8 cellular contexts compared by ENCODE assay signal in the genomic region with DNA sequence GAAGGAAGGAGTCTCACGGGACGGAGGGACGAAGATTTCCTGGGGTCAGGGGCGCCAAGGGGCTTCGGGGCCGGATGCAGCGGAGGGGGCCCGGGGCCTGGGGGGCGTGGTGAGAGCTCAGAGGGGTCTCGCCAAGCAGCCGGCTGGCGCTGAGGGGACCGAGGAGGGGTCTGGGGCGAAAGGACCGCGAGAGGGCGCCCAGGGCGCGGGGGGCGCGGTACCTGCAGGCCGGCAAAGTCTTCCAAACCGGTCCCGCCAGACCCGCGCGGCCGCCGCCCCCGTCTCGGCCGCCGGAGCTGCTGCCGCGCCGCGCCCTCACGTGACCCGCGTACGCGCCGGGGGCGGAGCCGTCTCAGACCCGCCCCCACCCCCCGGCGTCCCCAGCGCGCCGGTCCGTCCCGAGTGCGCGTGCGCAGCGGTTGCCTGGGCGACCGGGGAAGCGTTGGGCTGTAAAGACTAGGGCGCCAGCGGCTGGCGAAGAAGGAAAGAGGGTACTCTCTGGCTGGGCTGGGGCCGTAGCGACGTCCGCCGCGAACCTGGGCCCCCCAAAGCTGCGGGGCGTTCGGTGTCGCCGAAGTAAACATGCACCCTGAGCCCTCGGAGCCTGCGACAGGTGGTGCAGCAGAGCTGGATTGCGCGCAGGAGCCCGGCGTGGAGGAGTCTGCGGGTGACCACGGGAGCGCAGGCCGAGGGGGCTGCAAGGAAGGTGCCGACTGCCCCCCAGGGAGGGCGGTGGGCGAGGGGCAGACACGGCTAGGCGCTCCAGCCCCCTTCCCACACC. TPM values are rescaled to one million over a fixed set of nuclear protein-coding genes. Genes with fewer than 3 reads are reported as not detected.
DNase-seq lines count a peak whose midpoint lies in the region; TF ChIP-seq lines count a peak whose summit lies in the region.

DNAAF1 (plus strand) TSS at position 450 of the 781 bp plus-strand sequence; CDS start at position 583, 133 bp downstream.
HSDL1 (minus strand) TSS at position 319 of the 781 bp plus-strand sequence. CDS start 13,856 bp downstream, outside the sequence.

- DNase-seq in G401 (ENCODE audit: low spot score) (peak; percentile 88), GOT3 (lab: John Stamatoyannopoulos, UW) (peak; percentile 66), LHCN-M2 (ENCODE audit: low read depth) (peak; percentile 78), SK-N-DZ (ENCODE audit: low spot score) (peak; percentile 84), glutamatergic neuron (peak; percentile 97), osteoblast (ENCODE audit: insufficient read length, low spot score, missing footprints) (peak; percentile 99), testis (peak; percentile 93)
- DNase-seq in activated naive CD4-positive, alpha-beta T cell treated with anti-CD3 and anti-CD28 coated beads, Interleukin-2, amount 10 ng/mL, durations not matched to agents 7 days and 5 days, result peak; percentile 94

- no peaks in the 10 kb centered on the region for H3K9me3 Mint-ChIP-seq in activated naive CD4-positive, alpha-beta T cell treated with anti-CD3 and anti-CD28 coated beads, Interleukin-2, amount 10 ng/mL, durations not matched to agents 7 days and 5 days
- peaks cover 4% of the 10 kb centered on the region for H3K9me3 Mint-ChIP-seq in glutamatergic neuron (ENCODE audit: unreplicated experiment)

- TF ChIP-seq POLR2A in testis (IDR thresholded peaks at IDR 0.05), result no peak

- H2AFZ ChIP-seq in osteoblast (ENCODE audit: low read length), result peak within 1 kb of the TSS; percentile 94

- in situ Hi-C loops in G401 (cut with HindIII; ENCODE audit: low sequenced_read_pairs), result loop anchor here (10.0 kb wide), 1 partner anchor 60 kb away; no protein-coding TSS in a partner anchor

- H3K36me3 ChIP-seq in osteoblast (ENCODE audit: insufficient read depth, low read length), result no peaks in the 10 kb centered on the region
- no peaks in the 10 kb centered on the region for H3K36me3 ChIP-seq in testis (ENCODE audit: low read depth, missing control alignments)

- peak within 1 kb of the TSS; percentile 2 for H3K27ac ChIP-seq in osteoblast (ENCODE audit: low read depth, low read length)
- peak within 1 kb of the TSS; percentile 82 to 90 for H3K27ac ChIP-seq in testis

- H3K79me2 ChIP-seq in osteoblast (ENCODE audit: insufficient read depth, low read length), result peaks cover 39% of the 10 kb centered on the region

- H3K4me3 ChIP-seq in osteoblast (ENCODE audit: insufficient read depth, low read length) (peak within 1 kb of the TSS; percentile 90), testis (peak within 1 kb of the TSS; percentile 93 to 98)

- H3K4me1 Mint-ChIP-seq in activated naive CD4-positive, alpha-beta T cell treated with anti-CD3 and anti-CD28 coated beads, Interleukin-2, amount 10 ng/mL, durations not matched to agents 7 days and 5 days, result peaks cover 20% of the 10 kb centered on the region
- peaks cover 5% of the 10 kb centered on the region for H3K4me1 Mint-ChIP-seq in glutamatergic neuron (ENCODE audit: low read depth, unreplicated experiment)

- peaks cover 32% of the 10 kb centered on the region for H3K27me3 Mint-ChIP-seq in activated naive CD4-positive, alpha-beta T cell treated with anti-CD3 and anti-CD28 coated beads, Interleukin-2, amount 10 ng/mL, durations not matched to agents 7 days and 5 days
- H3K27me3 Mint-ChIP-seq in glutamatergic neuron (ENCODE audit: unreplicated experiment), result peaks cover 5% of the 10 kb centered on the region

- CTCF ChIA-PET in activated naive CD4-positive, alpha-beta T cell treated with anti-CD3 and anti-CD28 coated beads, Interleukin-2, amount 10 ng/mL, durations not matched to agents 7 days and 5 days (lab: Charles Lee), result interaction anchor here (1.0 kb wide), 1 partner anchor 31 kb away, joined by 3 read pairs; no protein-coding TSS in a partner anchor

- peak within 1 kb of the TSS; percentile 95 for H3K4me3 Mint-ChIP-seq in activated naive CD4-positive, alpha-beta T cell treated with anti-CD3 and anti-CD28 coated beads, Interleukin-2, amount 10 ng/mL, durations not matched to agents 7 days and 5 days
- peak within 1 kb of the TSS; percentile 96 for H3K4me3 Mint-ChIP-seq in glutamatergic neuron (ENCODE audit: unreplicated experiment)

- H4K20me1 ChIP-seq in osteoblast (ENCODE audit: insufficient read depth, low read length), result peaks cover 4% of the 10 kb centered on the region

- H3K36me3 Mint-ChIP-seq in activated naive CD4-positive, alpha-beta T cell treated with anti-CD3 and anti-CD28 coated beads, Interleukin-2, amount 10 ng/mL, durations not matched to agents 7 days and 5 days, result peaks cover 3% of the 10 kb centered on the region
- no peaks in the 10 kb centered on the region for H3K36me3 Mint-ChIP-seq in glutamatergic neuron (ENCODE audit: unreplicated experiment)

- TF ChIP-seq CTCF in glutamatergic neuron (IDR thresholded peaks at IDR 0.05; ENCODE audit: partially characterized antibody, unreplicated experiment) (no peak), osteoblast (IDR thresholded peaks at IDR 0.05; ENCODE audit: extremely low read depth, low read depth, low read length) (no peak), testis (IDR thresholded peaks at IDR 0.05) (no peak)

- H3K27me3 ChIP-seq in osteoblast (ENCODE audit: insufficient read depth, low read length) (peaks cover 9% of the 10 kb centered on the region), testis (no peaks in the 10 kb centered on the region)

- H3K9me3 ChIP-seq in osteoblast (ENCODE audit: low read depth, low read length) (no peaks in the 10 kb centered on the region), testis (no peaks in the 10 kb centered on the region)

- 0 to 1% methylated on average over 21 to 58 of the region's 89 CpGs for WGBS in testis, 2 donors

- H3K27ac Mint-ChIP-seq in activated naive CD4-positive, alpha-beta T cell treated with anti-CD3 and anti-CD28 coated beads, Interleukin-2, amount 10 ng/mL, durations not matched to agents 7 days and 5 days, result peak within 1 kb of the TSS; percentile 86
- peak within 1 kb of the TSS; percentile 89 for H3K27ac Mint-ChIP-seq in glutamatergic neuron (ENCODE audit: unreplicated experiment)

- H3K4me1 ChIP-seq in osteoblast (ENCODE audit: insufficient read depth, low read length), result peaks cover 4% of the 10 kb centered on the region
- peaks cover 9% of the 10 kb centered on the region for H3K4me1 ChIP-seq in testis

- intact Hi-C loops in testis (cut with DNase I; ENCODE audit: low total_unique reads), result no loop called here

- H3K4me2 ChIP-seq in osteoblast (ENCODE audit: insufficient read depth, low read length), result peak within 1 kb of the TSS; percentile 99

RNA-seq across cellular contexts. Expression of gene DNAAF1, which starts in this region (rescaled TPM):
- not detected in 2 replicates for total RNA-seq in G401 (2014; rRNA removed; shearing (Covaris generic))
- total RNA-seq in LHCN-M2 (2014; rRNA removed), result 0.06 TPM in 1 of 2 replicates, not detected in the other
- polyA plus RNA-seq in LHCN-M2 (2012), result 0.10 TPM
- not detected in 2 replicates for polyA plus RNA-seq in SK-N-DZ (2014; cell fraction: cytosol; rRNA removed)
- polyA plus RNA-seq in SK-N-DZ (2014; cell fraction: nucleus; rRNA removed), result not detected in 2 replicates
- total RNA-seq in glutamatergic neuron (ENCODE audit: unreplicated experiment), result 0.56 TPM
- 0.29 and 0.36 TPM in 2 replicates for total RNA-seq in osteoblast
- 10 to 100 TPM; 50.9 to 89.4 TPM for total RNA-seq in testis
- 161 TPM for polyA plus RNA-seq in testis (ENCODE audit: insufficient read depth, low read depth, low replicate concordance)

RNA-seq across cellular contexts. Expression of gene HSDL1, which starts in this region (rescaled TPM):
- total RNA-seq in G401 (2014; rRNA removed; shearing (Covaris generic)), result 37.9 and 44.8 TPM in 2 replicates
- 34.4 and 36.3 TPM in 2 replicates for total RNA-seq in LHCN-M2 (2014; rRNA removed)
- polyA plus RNA-seq in LHCN-M2 (2012), result 13.2 TPM
- 67.1 and 79.0 TPM in 2 replicates for polyA plus RNA-seq in SK-N-DZ (2014; cell fraction: cytosol; rRNA removed)
- polyA plus RNA-seq in SK-N-DZ (2014; cell fraction: nucleus; rRNA removed), result 38.2 and 46.6 TPM in 2 replicates
- 81.7 TPM for total RNA-seq in glutamatergic neuron (ENCODE audit: unreplicated experiment)
- total RNA-seq in osteoblast, result 18.1 and 18.9 TPM in 2 replicates
- total RNA-seq in testis, result 10 to 100 TPM; 31.3 to 37.9 TPM
- 29.0 TPM for polyA plus RNA-seq in testis (ENCODE audit: insufficient read depth, low read depth, low replicate concordance)

Comparison
In these comparisons a context has a peak if more than half of its experiments do, and no peak if none do; other contexts are left out.
1. Peak in every context shown above with its lines: DNase-seq, H3K4me3 ChIP-seq and H3K27ac ChIP-seq.
2. RNA of gene DNAAF1 (total RNA-seq): 50.9 to 89.4 TPM in testis; 0.56 TPM in glutamatergic neuron (single experiment), 0.29 to 0.36 TPM in osteoblast, not detected in G401 and 0.06 TPM in LHCN-M2; every median in the first group is over 10 times any median in the second.